8 cellular contexts compared by ENCODE assay signal in the genomic region with DNA sequence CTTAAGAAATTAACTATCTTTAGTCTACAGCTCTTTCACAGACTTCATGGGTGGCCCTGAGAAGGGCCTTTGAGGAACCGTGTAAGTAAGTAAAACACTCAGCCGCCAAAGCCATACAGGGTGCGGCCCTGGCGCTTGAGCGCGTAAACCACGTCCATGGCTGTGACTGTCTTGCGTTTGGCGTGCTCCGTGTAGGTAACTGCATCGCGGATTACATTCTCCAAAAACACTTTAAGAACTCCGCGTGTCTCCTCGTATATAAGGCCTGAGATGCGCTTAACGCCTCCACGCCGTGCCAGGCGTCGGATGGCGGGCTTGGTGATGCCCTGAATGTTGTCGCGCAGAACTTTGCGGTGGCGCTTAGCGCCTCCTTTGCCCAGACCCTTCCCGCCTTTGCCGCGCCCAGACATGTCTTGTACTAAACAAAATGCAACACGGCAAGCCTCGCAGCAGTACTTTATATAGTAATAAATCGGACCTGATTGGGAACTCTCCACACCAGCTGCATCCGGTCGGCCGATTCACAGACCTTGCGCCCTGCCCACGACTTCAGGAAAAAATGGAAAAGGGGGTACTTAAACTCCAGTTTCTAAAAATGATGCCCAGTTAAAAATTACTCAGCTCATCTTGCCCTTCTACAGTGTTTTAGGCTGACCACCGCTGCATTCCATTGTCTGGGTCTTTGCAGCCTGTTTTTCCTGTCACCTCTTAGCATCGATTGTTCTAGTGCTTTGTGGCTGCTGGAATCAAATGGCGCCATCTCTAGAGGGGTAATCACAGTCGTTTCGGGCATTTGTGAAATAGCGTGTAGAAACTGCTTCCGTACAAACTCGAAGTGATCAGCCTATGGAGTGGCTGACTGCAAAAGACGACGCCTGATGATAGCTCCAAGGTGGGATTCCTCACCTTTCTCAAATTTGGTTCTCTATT. TPM values are rescaled to one million over a fixed set of nuclear protein-coding genes. Genes with fewer than 3 reads are reported as not detected.
DNase-seq lines count a peak whose midpoint lies in the region; ATAC-seq and TF ChIP-seq lines count a peak whose summit lies in the region.

No MANE protein-coding gene starts in this region.

- H3K4me3 ChIP-seq in GM06990 (replicated peaks; ENCODE audit: low read depth, low read length) (peak overlapping the region; percentile 47), NT2/D1 (ENCODE audit: insufficient read length, low read depth) (peak overlapping the region; percentile 65)

- intact Hi-C loops in activated T-helper 1 cell treated with anti-CD3 and anti-CD28 coated beads, Interleukin-12 subunit alpha, Interleukin-12 subunit beta, Interleukin-2, Interleukin-4 antibody, amounts not matched to agents 30 ng/mL and 10 ng/mL and 1 ng/mL, durations not matched to agents 14 hours and 24 hours and 36 hours (cut with micrococcal nuclease): loop anchor here (1.0 to 2.0 kb wide), 7 partner anchors 8 to 1853 kb away; a partner anchor contains a TSS

- H3K4me1 ChIP-seq in NT2/D1 (ENCODE audit: insufficient read depth, insufficient read length): no peaks in the 10 kb centered on the region

- H3K4me1 Mint-ChIP-seq in activated T-helper 1 cell treated with anti-CD3 and anti-CD28 coated beads, Interleukin-12 subunit alpha, Interleukin-12 subunit beta, Interleukin-2, Interleukin-4 antibody, amounts not matched to agents 30 ng/mL and 10 ng/mL and 1 ng/mL, durations not matched to agents 14 hours and 24 hours and 36 hours (ENCODE audit: low read depth): peaks cover 51% of the 10 kb centered on the region

- H3K9me3 Mint-ChIP-seq in activated T-helper 1 cell treated with anti-CD3 and anti-CD28 coated beads, Interleukin-12 subunit alpha, Interleukin-12 subunit beta, Interleukin-2, Interleukin-4 antibody, amounts not matched to agents 30 ng/mL and 10 ng/mL and 1 ng/mL, durations not matched to agents 14 hours and 24 hours and 36 hours: no peaks in the 10 kb centered on the region

- no peaks in the 10 kb centered on the region for H3K36me3 Mint-ChIP-seq in activated T-helper 1 cell treated with anti-CD3 and anti-CD28 coated beads, Interleukin-12 subunit alpha, Interleukin-12 subunit beta, Interleukin-2, Interleukin-4 antibody, amounts not matched to agents 30 ng/mL and 10 ng/mL and 1 ng/mL, durations not matched to agents 14 hours and 24 hours and 36 hours (ENCODE audit: low read depth)

- no peaks in the 10 kb centered on the region for H3K27me3 Mint-ChIP-seq in activated T-helper 1 cell treated with anti-CD3 and anti-CD28 coated beads, Interleukin-12 subunit alpha, Interleukin-12 subunit beta, Interleukin-2, Interleukin-4 antibody, amounts not matched to agents 30 ng/mL and 10 ng/mL and 1 ng/mL, durations not matched to agents 14 hours and 24 hours and 36 hours (ENCODE audit: insufficient read depth)

- H3K36me3 ChIP-seq in GM06990 (ENCODE audit: control insufficient read depth, insufficient read depth, low read length) (no peaks in the 10 kb centered on the region), NT2/D1 (ENCODE audit: insufficient read depth, insufficient read length, low read length) (no peaks in the 10 kb centered on the region)

- H3K4me3 Mint-ChIP-seq in activated T-helper 1 cell treated with anti-CD3 and anti-CD28 coated beads, Interleukin-12 subunit alpha, Interleukin-12 subunit beta, Interleukin-2, Interleukin-4 antibody, amounts not matched to agents 30 ng/mL and 10 ng/mL and 1 ng/mL, durations not matched to agents 14 hours and 24 hours and 36 hours: peak overlapping the region; percentile 88

- ATAC-seq in HG03139 (IDR thresholded peaks at IDR 0.05; ENCODE audit: unreplicated experiment) (peak; percentile 34), omental fat pad (ENCODE audit: low FRiP score) (peak; percentile 38), HG02588 (IDR thresholded peaks at IDR 0.05; ENCODE audit: unreplicated experiment) (no peak)

- H3K27ac Mint-ChIP-seq in activated T-helper 1 cell treated with anti-CD3 and anti-CD28 coated beads, Interleukin-12 subunit alpha, Interleukin-12 subunit beta, Interleukin-2, Interleukin-4 antibody, amounts not matched to agents 30 ng/mL and 10 ng/mL and 1 ng/mL, durations not matched to agents 14 hours and 24 hours and 36 hours: peak overlapping the region; percentile 96

- peak overlapping the region; percentile 92 for H3K9ac ChIP-seq in NT2/D1 (ENCODE audit: insufficient read length, low read depth)

- TF ChIP-seq CTCF in GM06990 (IDR thresholded peaks at IDR 0.05; ENCODE audit: insufficient read depth, low read length, poor library complexity, severe bottlenecking) (no peak), omental fat pad (IDR thresholded peaks at IDR 0.05) (no peak)

- peak; percentile 91 for DNase-seq in GM06990 (ENCODE audit: extremely low read depth, insufficient read length)
- DNase-seq in NT2/D1 (ENCODE audit: low read depth, low spot score): no peak
- DNase-seq in activated T-helper 1 cell treated with anti-CD3 and anti-CD28 coated beads, Interleukin-12 subunit alpha, Interleukin-12 subunit beta, Interleukin-2, Interleukin-4 antibody, amounts not matched to agents 30 ng/mL and 10 ng/mL and 1 ng/mL, durations not matched to agents 14 hours and 24 hours and 36 hours (ENCODE audit: low spot score): peak; percentile 78
- DNase-seq in fibroblast of the conjunctiva (ENCODE audit: low read depth): peak; percentile 90
- no peak for DNase-seq in omental fat pad (ENCODE audit: low spot score)
- DNase-seq in cerebellar cortex (ENCODE audit: low spot score): no peak

- H3K27me3 ChIP-seq in GM06990 (replicated peaks; ENCODE audit: control insufficient read depth, insufficient read depth, low read length) (no peaks in the 10 kb centered on the region), NT2/D1 (ENCODE audit: insufficient read depth, insufficient read length) (no peaks in the 10 kb centered on the region)

- H3K9me3 ChIP-seq in NT2/D1 (ENCODE audit: insufficient read depth, low read length): no peaks in the 10 kb centered on the region

RNA-seq across cellular contexts. Expression of gene OR2B2, which starts 38.8 kb away (rescaled TPM):
- total RNA-seq in activated T-helper 1 cell treated with anti-CD3 and anti-CD28 coated beads, Interleukin-12 subunit alpha, Interleukin-12 subunit beta, Interleukin-2, Interleukin-4 antibody, amounts not matched to agents 30 ng/mL and 10 ng/mL and 1 ng/mL, durations not matched to agents 14 hours and 24 hours and 36 hours: not detected in 2 replicates
- not detected for total RNA-seq in omental fat pad

Comparison
In these comparisons a context has a peak if more than half of its experiments do, and no peak if none do; other contexts are left out.
1. DNase-seq: peak in GM06990 (single experiment), activated T-helper 1 cell treated with anti-CD3 and anti-CD28 coated beads, Interleukin-12 subunit alpha, Interleukin-12 subunit beta, Interleukin-2, Interleukin-4 antibody, amounts not matched to agents 30 ng/mL and 10 ng/mL and 1 ng/mL, durations not matched to agents 14 hours and 24 hours and 36 hours (single experiment) and fibroblast of the conjunctiva (single experiment); none in NT2/D1 (single experiment), omental fat pad (single experiment) and cerebellar cortex (single experiment).